ENCODE assay signal across 10 cellular contexts in the genomic region with DNA sequence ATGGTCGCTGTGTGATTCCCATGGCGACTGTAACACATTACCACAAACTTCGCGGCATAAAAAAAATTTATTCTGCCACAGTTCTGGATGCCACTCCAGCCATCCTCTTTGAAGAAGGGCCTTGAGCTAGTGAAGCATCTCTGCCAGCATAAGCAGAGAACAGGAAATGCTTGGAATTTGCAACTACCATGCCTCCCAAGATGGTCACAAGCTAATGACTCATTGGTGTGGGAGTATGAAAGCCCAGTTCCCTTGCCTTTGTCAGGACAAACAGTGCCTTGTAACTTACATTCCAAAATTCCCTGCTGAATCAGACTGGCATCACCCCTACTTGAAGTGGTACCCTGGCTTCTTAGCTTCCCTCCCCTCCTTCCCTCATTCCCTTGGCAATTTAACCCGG.
A peak's percentile ranks its signal among the peaks of the same experiment; 100 is the strongest.
DNase-seq lines count a peak whose midpoint lies in the region; ATAC-seq lines count a peak whose summit lies in the region.
"Had no signal": no experiment of that assay in that cellular context is flagged by ENCODE, and none has a peak within 500 bp of the region (broad histone marks: within the 10 kb centered on the region; RNA-seq: fewer than 3 reads in every experiment).

No MANE protein-coding gene starts in this region.

- no peak for ATAC-seq in HG03280 (IDR thresholded peaks at IDR 0.05; ENCODE audit: unreplicated experiment)

- DNase-seq in AG20443 (ENCODE audit: low spot score) (peak; percentile 63), M059J (ENCODE audit: low read depth) (peak; percentile 96), dedifferentiated amniotic fluid mesenchymal stem cell (ENCODE audit: extremely low spot score) (peak; percentile 65), myocyte (ENCODE audit: low read depth) (peak; percentile 81), NCI-H774 (lab: John Stamatoyannopoulos, UW) (no peak), NCI-H1092 (lab: John Stamatoyannopoulos, UW) (no peak), NCI-H748 treated with DMSO at 0.1 percent for 48 hours (lab: John Stamatoyannopoulos, UW) (no peak)
- DNase-seq: naive B cell, thyroid gland had no signal

Comparison
In these comparisons a context has a peak if more than half of its experiments do, and no peak if none do; other contexts are left out.
1. DNase-seq: peak in AG20443 (single experiment), M059J (single experiment), dedifferentiated amniotic fluid mesenchymal stem cell (single experiment) and myocyte (single experiment); none in NCI-H774 (single experiment), NCI-H1092 (single experiment) and NCI-H748 treated with DMSO at 0.1 percent for 48 hours (single experiment).